In the genomic region with DNA sequence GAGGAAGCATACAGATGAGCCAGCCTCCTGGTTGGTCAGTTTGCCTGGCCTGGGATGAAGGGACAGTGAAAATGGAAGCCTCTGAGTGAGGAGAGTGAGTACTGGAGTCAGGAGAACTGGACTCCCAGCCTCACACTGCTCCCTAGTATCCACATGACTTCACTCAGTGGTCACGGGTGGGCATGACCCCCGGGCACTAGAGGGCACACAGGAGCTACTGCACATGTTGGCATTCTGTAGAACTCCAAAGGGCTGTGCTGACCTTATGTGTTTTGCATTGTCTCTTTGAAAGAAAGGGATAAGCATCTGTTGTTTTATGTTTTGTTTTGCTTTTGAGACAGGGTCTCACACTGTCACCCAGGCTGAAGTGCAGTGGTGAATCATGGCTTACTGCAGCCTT, we compare ENCODE assay signal across 2 cellular contexts.
TF ChIP-seq lines count a peak whose summit lies in the region.

No MANE protein-coding gene starts in this region.

TF ChIP-seq in A549, 52 proteins besides CTCF, POLR2A, EP300 and RAD21:
- TF ChIP-seq HMGXB4 (CRISPR knock-in tag; IDR thresholded peaks at IDR 0.05; ENCODE audit: borderline replicate concordance) (no peak), SMC3 (IDR thresholded peaks at IDR 0.05) (peak; percentile 44)

TF ChIP-seq in HEK293, 187 proteins besides CTCF, POLR2A, EP300 and RAD21 (continued from another document):
- no peak for TF ChIP-seq ZNF354C (tag by site-specific recombination; IDR thresholded peaks at IDR 0.05; ENCODE audit: borderline replicate concordance, low read depth)
TF ChIP-seq in HEK293: peak in this region for 0.
